ENCODE assay signal across 22 cellular contexts in genomic region chr10:121822724-121823123, GRCh38.
DNase-seq lines count a peak whose midpoint lies in the region; ATAC-seq and TF ChIP-seq lines count a peak whose summit lies in the region.
"Had no signal": no experiment of that assay in that cellular context is flagged by ENCODE, and none has a peak within 500 bp of the region (broad histone marks: within the 10 kb centered on the region; RNA-seq: fewer than 3 reads in every experiment).

No MANE protein-coding gene starts in this region.

- H3K79me2 ChIP-seq in GM23338 (replicated peaks; ENCODE audit: insufficient read depth) (no peaks in the 10 kb centered on the region), trophoblast cell (ENCODE audit: control insufficient read depth, insufficient read depth, low read length, poor library complexity) (no peaks in the 10 kb centered on the region)

- H4K20me1 ChIP-seq in GM23338 (replicated peaks; ENCODE audit: insufficient read depth), result no peaks in the 10 kb centered on the region
- H4K20me1 ChIP-seq: BLaER1 treated with 17β-estradiol and CSF1 and Interleukin-3, amounts not matched to agents 10 nM and 100 nM had no signal

- H3K4me3 Mint-ChIP-seq in MCF 10A (ENCODE audit: unreplicated experiment), result no peak overlapping the region
- H3K4me3 Mint-ChIP-seq in GM23338, result no peak overlapping the region
- no peak overlapping the region for H3K4me3 Mint-ChIP-seq in stimulated activated effector memory CD8-positive, alpha-beta T cell treated with anti-CD3 and anti-CD28 coated beads, Interleukin-12 subunit alpha, Interleukin-12 subunit beta, amount 100 ng/mL, for 72 hours
- H3K4me3 Mint-ChIP-seq: CD14-positive monocyte; CD4-positive, alpha-beta T cell; CD8-positive, alpha-beta memory T cell had no signal

- H3K27me3 ChIP-seq in breast epithelium, result no peaks in the 10 kb centered on the region
- H3K27me3 ChIP-seq in GM23338 (ENCODE audit: insufficient read depth), result no peaks in the 10 kb centered on the region
- no peaks in the 10 kb centered on the region for H3K27me3 ChIP-seq in trophoblast cell (ENCODE audit: insufficient read depth, low read length)
- H3K27me3 ChIP-seq: BE2C; BLaER1 treated with 17β-estradiol and CSF1 and Interleukin-3, amounts not matched to agents 10 nM and 100 nM had no signal

- H3K36me3 Mint-ChIP-seq in MCF 10A (ENCODE audit: insufficient read depth, unreplicated experiment), result peaks cover 10% of the 10 kb centered on the region
- H3K36me3 Mint-ChIP-seq in GM23338 (ENCODE audit: low read depth), result peaks cover 12% of the 10 kb centered on the region; the same call in 2 of the 3 replicates
- H3K36me3 Mint-ChIP-seq in stimulated activated effector memory CD8-positive, alpha-beta T cell treated with anti-CD3 and anti-CD28 coated beads, Interleukin-12 subunit alpha, Interleukin-12 subunit beta, amount 100 ng/mL, for 72 hours, result peaks cover 14% of the 10 kb centered on the region

- no peaks in the 10 kb centered on the region for H3K36me3 ChIP-seq in breast epithelium
- no peaks in the 10 kb centered on the region for H3K36me3 ChIP-seq in GM23338 (ENCODE audit: insufficient read depth)
- no peaks in the 10 kb centered on the region for H3K36me3 ChIP-seq in trophoblast cell (ENCODE audit: control insufficient read depth in 1 of 2, insufficient read depth in 2 of 2, low read length in 2 of 2)

- intact Hi-C loops in MCF 10A (cut with micrococcal nuclease), result loop anchor here (5.0 kb wide), 1 partner anchor 65 kb away; no protein-coding TSS in a partner anchor
- intact Hi-C loops in breast epithelium (cut with DNase I; ENCODE audit: low total_unique reads), result no loop called here

- no peak overlapping the region for H3K18ac ChIP-seq in trophoblast cell (ENCODE audit: low read length)

- ATAC-seq in GM23338, result no peak
- no peak for ATAC-seq in stimulated activated effector memory CD8-positive, alpha-beta T cell treated with anti-CD3 and anti-CD28 coated beads, Interleukin-12 subunit alpha, Interleukin-12 subunit beta, amount 100 ng/mL, for 72 hours
- no peak for ATAC-seq in HG02588 (IDR thresholded peaks at IDR 0.05; ENCODE audit: unreplicated experiment)

- H3K27me3 Mint-ChIP-seq in MCF 10A (ENCODE audit: insufficient read depth, unreplicated experiment) (no peaks in the 10 kb centered on the region), GM23338 (ENCODE audit: insufficient read depth, low read depth, poor library complexity) (no peaks in the 10 kb centered on the region)
- H3K27me3 Mint-ChIP-seq: CD4-positive, alpha-beta T cell; CD8-positive, alpha-beta memory T cell had no signal

- BruUV-seq in MCF 10A (replicated peaks; lab: Mats Ljungman, UMichigan), result no TSS peak

- H3K79me1 ChIP-seq in trophoblast cell (ENCODE audit: low read length), result no peaks in the 10 kb centered on the region

- no peak overlapping the region for H3K9ac ChIP-seq in trophoblast cell (ENCODE audit: low read length)
- H3K9ac ChIP-seq: BLaER1 treated with 17β-estradiol and CSF1 and Interleukin-3, amounts not matched to agents 10 nM and 100 nM had no signal

- no peak overlapping the region for H2BK5ac ChIP-seq in trophoblast cell (ENCODE audit: low read depth, low read length, poor library complexity)

- WGBS in trophoblast cell (ENCODE audit: extremely low coverage, insufficient coverage, insufficient read length), result no CpG with 5 or more reads among the region's 3 CpGs

- no peak overlapping the region for H3K4ac ChIP-seq in trophoblast cell (ENCODE audit: low read depth, low read length)

- no peak overlapping the region for H3K4me3 ChIP-seq in breast epithelium
- H3K4me3 ChIP-seq in GM23338, result no peak overlapping the region
- no peak overlapping the region for H3K4me3 ChIP-seq in trophoblast cell (ENCODE audit: low read depth, low read length)
- H3K4me3 ChIP-seq: BLaER1 treated with 17β-estradiol and CSF1 and Interleukin-3, amounts not matched to agents 10 nM and 100 nM had no signal

- H3F3A ChIP-seq in GM23338 (replicated peaks; ENCODE audit: low read depth), result no peaks in the 10 kb centered on the region

- no peak overlapping the region for H2AK5ac ChIP-seq in trophoblast cell (ENCODE audit: low read length)

- POLR2A ChIA-PET in MCF 10A (lab: Yijun Ruan, JAX), result interaction anchor here (1.1 kb wide), 1 partner anchor 48 kb away, joined by 4 read pairs; no protein-coding TSS in a partner anchor

- CTCF ChIA-PET in MCF 10A (lab: Yijun Ruan, JAX), result interaction anchor here (0.7 to 2.9 kb wide), 5 partner anchors 9 to 64 kb away, joined by 4 to 18 read pairs (median 6); no protein-coding TSS in a partner anchor

- H3K9me3 Mint-ChIP-seq in MCF 10A (ENCODE audit: unreplicated experiment) (no peaks in the 10 kb centered on the region), GM23338 (no peaks in the 10 kb centered on the region)
- H3K9me3 Mint-ChIP-seq in stimulated activated effector memory CD8-positive, alpha-beta T cell treated with anti-CD3 and anti-CD28 coated beads, Interleukin-12 subunit alpha, Interleukin-12 subunit beta, amount 100 ng/mL, for 72 hours, result no peaks in the 10 kb centered on the region
- H3K9me3 Mint-ChIP-seq: CD14-positive monocyte; CD8-positive, alpha-beta memory T cell had no signal

- H3K4me1 Mint-ChIP-seq in MCF 10A (ENCODE audit: insufficient read depth, unreplicated experiment) (no peaks in the 10 kb centered on the region), GM23338 (peaks cover 5% of the 10 kb centered on the region; the same call in 2 of the 3 replicates)
- H3K4me1 Mint-ChIP-seq in stimulated activated effector memory CD8-positive, alpha-beta T cell treated with anti-CD3 and anti-CD28 coated beads, Interleukin-12 subunit alpha, Interleukin-12 subunit beta, amount 100 ng/mL, for 72 hours, result no peaks in the 10 kb centered on the region
- H3K4me1 Mint-ChIP-seq: CD14-positive monocyte had no signal

- TF ChIP-seq CTCF in MCF 10A (IDR thresholded peaks at IDR 0.05; ENCODE audit: unreplicated experiment), result no peak
- TF ChIP-seq CTCF in breast epithelium (IDR thresholded peaks at IDR 0.05), result no peak
- TF ChIP-seq CTCF in GM23338 (conservative IDR thresholded peaks at IDR 0.05; ENCODE audit: low read depth in 2 of 2), result no peak
- TF ChIP-seq CTCF in VCaP (conservative IDR thresholded peaks at IDR 0.05), result no peak

- H3K27ac ChIP-seq in breast epithelium, result no peak overlapping the region
- no peak overlapping the region for H3K27ac ChIP-seq in GM23338 (ENCODE audit: low read depth)
- H3K27ac ChIP-seq in VCaP, result peak overlapping the region; percentile 15
- H3K27ac ChIP-seq in trophoblast cell (ENCODE audit: low read depth, low read length), result no peak overlapping the region
- H3K27ac ChIP-seq: 22Rv1; BLaER1 treated with 17β-estradiol and CSF1 and Interleukin-3, amounts not matched to agents 10 nM and 100 nM had no signal

- H3K4me2 ChIP-seq in GM23338, result no peak overlapping the region
- no peak overlapping the region for H3K4me2 ChIP-seq in trophoblast cell (ENCODE audit: low read length)
- H3K4me2 ChIP-seq: BLaER1 treated with 17β-estradiol and CSF1 and Interleukin-3, amounts not matched to agents 10 nM and 100 nM had no signal

- H4K12ac ChIP-seq in trophoblast cell (ENCODE audit: low read depth, low read length), result no peak overlapping the region

- no peak overlapping the region for H4K91ac ChIP-seq in trophoblast cell (ENCODE audit: low read depth, low read length)

- H3K27ac Mint-ChIP-seq in MCF 10A (ENCODE audit: low read depth, unreplicated experiment) (peak overlapping the region; percentile 10), GM23338 (peak overlapping the region; percentile 72; the same call in 1 of the 2 replicates)
- H3K27ac Mint-ChIP-seq in stimulated activated effector memory CD8-positive, alpha-beta T cell treated with anti-CD3 and anti-CD28 coated beads, Interleukin-12 subunit alpha, Interleukin-12 subunit beta, amount 100 ng/mL, for 72 hours, result peak overlapping the region; percentile 83
- H3K27ac Mint-ChIP-seq: CD4-positive, alpha-beta T cell had no signal

- DNase-seq in MCF 10A (ENCODE audit: unreplicated experiment), result no peak
- no peak for DNase-seq in breast epithelium (ENCODE audit: low spot score in 2 of 2)
- DNase-seq in GM23338 (ENCODE audit: low spot score), result no peak
- no peak for DNase-seq in stimulated activated effector memory CD8-positive, alpha-beta T cell treated with anti-CD3 and anti-CD28 coated beads, Interleukin-12 subunit alpha, Interleukin-12 subunit beta, amount 100 ng/mL, for 72 hours (ENCODE audit: low spot score in 2 of 2)
- no peak for DNase-seq in trophoblast cell
- no peak for DNase-seq in kidney glomerular epithelial cell (lab: John Stamatoyannopoulos, UW)
- DNase-seq: ACHN; AML-193; BE2C; Calu3; CD4-positive, alpha-beta T cell; CD8-positive, alpha-beta memory T cell; DMS53; DMS79 treated with DMSO at 0.1 percent for 48 hours; GF-D8; H7; HCEC 1CT had no signal

- H3K23ac ChIP-seq in trophoblast cell (ENCODE audit: low read length), result no peak overlapping the region

- H2BK12ac ChIP-seq in trophoblast cell (ENCODE audit: low read length), result no peak overlapping the region

- TF ChIP-seq POLR2A in breast epithelium (IDR thresholded peaks at IDR 0.05), result no peak

- H3K9me3 ChIP-seq in breast epithelium (no peaks in the 10 kb centered on the region), trophoblast cell (ENCODE audit: insufficient read depth, low read depth, low read length) (no peaks in the 10 kb centered on the region)
- H3K9me3 ChIP-seq: BE2C had no signal

- H2AFZ ChIP-seq in GM23338, result no peak overlapping the region
- no peak overlapping the region for H2AFZ ChIP-seq in trophoblast cell (ENCODE audit: insufficient read depth, low read length, poor library complexity)

- H2BK120ac ChIP-seq in trophoblast cell (ENCODE audit: insufficient read depth, low read length, poor library complexity), result no peak overlapping the region

- no peaks in the 10 kb centered on the region for H3K9me2 ChIP-seq in GM23338 (ENCODE audit: insufficient read depth)

- H3K14ac ChIP-seq in trophoblast cell (ENCODE audit: low read length), result no peak overlapping the region

- no peaks in the 10 kb centered on the region for H3K4me1 ChIP-seq in breast epithelium
- H3K4me1 ChIP-seq in GM23338 (ENCODE audit: insufficient read depth), result no peaks in the 10 kb centered on the region
- H3K4me1 ChIP-seq in trophoblast cell (ENCODE audit: control insufficient read depth in 1 of 2, insufficient read depth in 2 of 2, low read length in 2 of 2), result no peaks in the 10 kb centered on the region
- H3K4me1 ChIP-seq: BE2C had no signal

- H4K8ac ChIP-seq in trophoblast cell (ENCODE audit: low read depth, low read length), result no peak overlapping the region

Comparison
In these comparisons a context has a peak if more than half of its experiments do, and no peak if none do; other contexts are left out.
1. H3K27ac Mint-ChIP-seq: peak in every context shown above with its lines; median percentile 83 in stimulated activated effector memory CD8-positive, alpha-beta T cell treated with anti-CD3 and anti-CD28 coated beads, Interleukin-12 subunit alpha, Interleukin-12 subunit beta, amount 100 ng/mL, for 72 hours; 72 in GM23338; 10 in MCF 10A.